1 cellular context compared by ENCODE assay signal in the genomic region with DNA sequence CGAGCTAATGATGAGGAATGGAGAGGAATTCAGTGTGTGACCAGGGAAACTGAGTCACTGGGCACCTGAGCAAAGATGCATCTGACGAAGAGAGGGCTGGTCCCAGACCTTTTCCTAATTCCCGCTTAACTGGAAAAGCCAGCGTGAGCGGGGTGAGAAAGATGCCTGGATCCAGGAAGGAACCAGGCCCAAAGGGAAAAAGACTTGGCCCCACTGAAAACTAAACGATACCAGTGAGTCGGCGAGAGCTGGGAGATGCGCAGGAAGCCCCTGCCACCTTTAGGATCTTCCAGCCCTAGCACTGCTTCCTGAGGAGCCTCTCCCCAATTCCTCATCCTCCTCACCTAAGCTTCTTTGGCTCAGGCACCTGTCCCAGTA.
TF ChIP-seq lines count a peak whose summit lies in the region.

No MANE protein-coding gene starts in this region.

TF ChIP-seq in GM23338, 12 proteins besides CTCF, POLR2A, EP300 and RAD21 (continued from another document):
- TF ChIP-seq REST (IDR thresholded peaks at IDR 0.05; ENCODE audit: unreplicated experiment) (no peak), NANOG (IDR thresholded peaks at IDR 0.05; ENCODE audit: borderline replicate concordance) (no peak), JUNB (IDR thresholded peaks at IDR 0.05; ENCODE audit: unreplicated experiment) (no peak)
- TF ChIP-seq, protein P1, sequence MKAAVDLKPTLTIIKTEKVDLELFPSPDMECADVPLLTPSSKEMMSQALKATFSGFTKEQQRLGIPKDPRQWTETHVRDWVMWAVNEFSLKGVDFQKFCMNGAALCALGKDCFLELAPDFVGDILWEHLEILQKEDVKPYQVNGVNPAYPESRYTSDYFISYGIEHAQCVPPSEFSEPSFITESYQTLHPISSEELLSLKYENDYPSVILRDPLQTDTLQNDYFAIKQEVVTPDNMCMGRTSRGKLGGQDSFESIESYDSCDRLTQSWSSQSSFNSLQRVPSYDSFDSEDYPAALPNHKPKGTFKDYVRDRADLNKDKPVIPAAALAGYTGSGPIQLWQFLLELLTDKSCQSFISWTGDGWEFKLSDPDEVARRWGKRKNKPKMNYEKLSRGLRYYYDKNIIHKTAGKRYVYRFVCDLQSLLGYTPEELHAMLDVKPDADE (IDR thresholded peaks at IDR 0.05): no peak
- TF ChIP-seq, protein P2, sequence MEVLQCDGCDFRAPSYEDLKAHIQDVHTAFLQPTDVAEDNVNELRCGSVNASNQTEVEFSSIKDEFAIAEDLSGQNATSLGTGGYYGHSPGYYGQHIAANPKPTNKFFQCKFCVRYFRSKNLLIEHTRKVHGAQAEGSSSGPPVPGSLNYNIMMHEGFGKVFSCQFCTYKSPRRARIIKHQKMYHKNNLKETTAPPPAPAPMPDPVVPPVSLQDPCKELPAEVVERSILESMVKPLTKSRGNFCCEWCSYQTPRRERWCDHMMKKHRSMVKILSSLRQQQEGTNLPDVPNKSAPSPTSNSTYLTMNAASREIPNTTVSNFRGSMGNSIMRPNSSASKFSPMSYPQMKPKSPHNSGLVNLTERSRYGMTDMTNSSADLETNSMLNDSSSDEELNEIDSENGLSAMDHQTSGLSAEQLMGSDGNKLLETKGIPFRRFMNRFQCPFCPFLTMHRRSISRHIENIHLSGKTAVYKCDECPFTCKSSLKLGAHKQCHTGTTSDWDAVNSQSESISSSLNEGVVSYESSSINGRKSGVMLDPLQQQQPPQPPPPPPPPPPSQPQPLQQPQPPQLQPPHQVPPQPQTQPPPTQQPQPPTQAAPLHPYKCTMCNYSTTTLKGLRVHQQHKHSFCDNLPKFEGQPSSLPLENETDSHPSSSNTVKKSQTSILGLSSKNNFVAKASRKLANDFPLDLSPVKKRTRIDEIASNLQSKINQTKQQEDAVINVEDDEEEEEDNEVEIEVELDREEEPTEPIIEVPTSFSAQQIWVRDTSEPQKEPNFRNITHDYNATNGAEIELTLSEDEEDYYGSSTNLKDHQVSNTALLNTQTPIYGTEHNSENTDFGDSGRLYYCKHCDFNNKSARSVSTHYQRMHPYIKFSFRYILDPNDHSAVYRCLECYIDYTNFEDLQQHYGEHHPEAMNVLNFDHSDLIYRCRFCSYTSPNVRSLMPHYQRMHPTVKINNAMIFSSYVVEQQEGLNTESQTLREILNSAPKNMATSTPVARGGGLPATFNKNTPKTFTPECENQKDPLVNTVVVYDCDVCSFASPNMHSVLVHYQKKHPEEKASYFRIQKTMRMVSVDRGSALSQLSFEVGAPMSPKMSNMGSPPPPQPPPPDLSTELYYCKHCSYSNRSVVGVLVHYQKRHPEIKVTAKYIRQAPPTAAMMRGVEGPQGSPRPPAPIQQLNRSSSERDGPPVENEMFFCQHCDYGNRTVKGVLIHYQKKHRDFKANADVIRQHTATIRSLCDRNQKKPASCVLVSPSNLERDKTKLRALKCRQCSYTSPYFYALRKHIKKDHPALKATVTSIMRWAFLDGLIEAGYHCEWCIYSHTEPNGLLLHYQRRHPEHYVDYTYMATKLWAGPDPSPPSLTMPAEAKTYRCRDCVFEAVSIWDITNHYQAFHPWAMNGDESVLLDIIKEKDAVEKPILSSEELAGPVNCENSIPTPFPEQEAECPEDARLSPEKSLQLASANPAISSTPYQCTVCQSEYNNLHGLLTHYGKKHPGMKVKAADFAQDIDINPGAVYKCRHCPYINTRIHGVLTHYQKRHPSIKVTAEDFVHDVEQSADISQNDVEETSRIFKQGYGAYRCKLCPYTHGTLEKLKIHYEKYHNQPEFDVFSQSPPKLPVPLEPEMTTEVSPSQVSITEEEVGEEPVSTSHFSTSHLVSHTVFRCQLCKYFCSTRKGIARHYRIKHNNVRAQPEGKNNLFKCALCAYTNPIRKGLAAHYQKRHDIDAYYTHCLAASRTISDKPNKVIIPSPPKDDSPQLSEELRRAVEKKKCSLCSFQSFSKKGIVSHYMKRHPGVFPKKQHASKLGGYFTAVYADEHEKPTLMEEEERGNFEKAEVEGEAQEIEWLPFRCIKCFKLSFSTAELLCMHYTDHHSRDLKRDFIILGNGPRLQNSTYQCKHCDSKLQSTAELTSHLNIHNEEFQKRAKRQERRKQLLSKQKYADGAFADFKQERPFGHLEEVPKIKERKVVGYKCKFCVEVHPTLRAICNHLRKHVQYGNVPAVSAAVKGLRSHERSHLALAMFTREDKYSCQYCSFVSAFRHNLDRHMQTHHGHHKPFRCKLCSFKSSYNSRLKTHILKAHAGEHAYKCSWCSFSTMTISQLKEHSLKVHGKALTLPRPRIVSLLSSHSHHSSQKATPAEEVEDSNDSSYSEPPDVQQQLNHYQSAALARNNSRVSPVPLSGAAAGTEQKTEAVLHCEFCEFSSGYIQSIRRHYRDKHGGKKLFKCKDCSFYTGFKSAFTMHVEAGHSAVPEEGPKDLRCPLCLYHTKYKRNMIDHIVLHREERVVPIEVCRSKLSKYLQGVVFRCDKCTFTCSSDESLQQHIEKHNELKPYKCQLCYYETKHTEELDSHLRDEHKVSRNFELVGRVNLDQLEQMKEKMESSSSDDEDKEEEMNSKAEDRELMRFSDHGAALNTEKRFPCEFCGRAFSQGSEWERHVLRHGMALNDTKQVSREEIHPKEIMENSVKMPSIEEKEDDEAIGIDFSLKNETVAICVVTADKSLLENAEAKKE (CRISPR knock-in tag; IDR thresholded peaks at IDR 0.05): no peak
